ENCODE assay signal across 1 cellular context in the genomic region with DNA sequence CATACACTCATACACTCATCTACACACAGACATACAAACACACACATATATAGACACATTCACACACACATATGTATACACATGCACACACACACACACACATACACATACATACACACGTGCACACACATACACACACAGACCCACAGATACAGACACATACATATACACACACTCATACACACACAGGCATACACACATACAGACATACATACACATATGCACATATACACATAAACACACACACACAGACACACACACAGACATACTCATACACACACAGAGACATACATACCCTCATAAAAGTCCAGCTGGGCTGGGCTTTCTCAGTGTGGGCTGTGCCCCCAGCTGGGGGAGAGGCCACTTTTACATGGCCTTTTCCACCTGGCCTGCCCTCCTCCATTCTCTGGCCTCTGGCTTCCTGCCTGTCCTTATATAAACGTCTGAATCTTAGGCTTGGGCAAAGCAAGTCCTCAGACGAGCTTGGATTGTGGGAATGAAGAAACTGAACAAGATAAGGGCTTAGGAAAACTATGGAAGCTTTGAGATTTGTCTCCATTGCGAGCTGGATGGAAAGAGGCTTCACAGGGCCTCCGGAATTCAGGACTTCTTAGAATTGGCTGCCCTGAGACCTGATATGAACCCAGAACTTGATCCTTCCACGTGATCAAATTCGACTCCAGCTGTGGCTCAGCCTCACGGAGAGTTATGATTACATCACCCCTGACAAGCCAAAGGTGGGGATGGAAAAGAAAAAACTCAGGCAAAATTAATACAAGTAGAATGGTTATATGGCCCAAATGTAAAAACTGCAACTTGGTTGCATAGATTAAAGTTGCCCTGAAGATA.
TF ChIP-seq lines count a peak whose summit lies in the region.

No MANE protein-coding gene starts in this region.

TF ChIP-seq in HepG2, 621 proteins besides CTCF, POLR2A, EP300 and RAD21 (continued from another document and continues in another):
- TF ChIP-seq, protein P1, sequence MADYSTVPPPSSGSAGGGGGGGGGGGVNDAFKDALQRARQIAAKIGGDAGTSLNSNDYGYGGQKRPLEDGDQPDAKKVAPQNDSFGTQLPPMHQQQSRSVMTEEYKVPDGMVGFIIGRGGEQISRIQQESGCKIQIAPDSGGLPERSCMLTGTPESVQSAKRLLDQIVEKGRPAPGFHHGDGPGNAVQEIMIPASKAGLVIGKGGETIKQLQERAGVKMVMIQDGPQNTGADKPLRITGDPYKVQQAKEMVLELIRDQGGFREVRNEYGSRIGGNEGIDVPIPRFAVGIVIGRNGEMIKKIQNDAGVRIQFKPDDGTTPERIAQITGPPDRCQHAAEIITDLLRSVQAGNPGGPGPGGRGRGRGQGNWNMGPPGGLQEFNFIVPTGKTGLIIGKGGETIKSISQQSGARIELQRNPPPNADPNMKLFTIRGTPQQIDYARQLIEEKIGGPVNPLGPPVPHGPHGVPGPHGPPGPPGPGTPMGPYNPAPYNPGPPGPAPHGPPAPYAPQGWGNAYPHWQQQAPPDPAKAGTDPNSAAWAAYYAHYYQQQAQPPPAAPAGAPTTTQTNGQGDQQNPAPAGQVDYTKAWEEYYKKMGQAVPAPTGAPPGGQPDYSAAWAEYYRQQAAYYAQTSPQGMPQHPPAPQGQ (CRISPR knock-in tag; IDR thresholded peaks at IDR 0.05; ENCODE audit: borderline replicate concordance) = 0 out of 2 replicates have a peak, but pooled peaks have one; percentile 49
- 0 out of 2 replicates have a peak, but pooled peaks have one; percentile 63 for TF ChIP-seq ZNF441 (CRISPR knock-in tag; IDR thresholded peaks at IDR 0.05; ENCODE audit: borderline replicate concordance)
- TF ChIP-seq, protein P2, sequence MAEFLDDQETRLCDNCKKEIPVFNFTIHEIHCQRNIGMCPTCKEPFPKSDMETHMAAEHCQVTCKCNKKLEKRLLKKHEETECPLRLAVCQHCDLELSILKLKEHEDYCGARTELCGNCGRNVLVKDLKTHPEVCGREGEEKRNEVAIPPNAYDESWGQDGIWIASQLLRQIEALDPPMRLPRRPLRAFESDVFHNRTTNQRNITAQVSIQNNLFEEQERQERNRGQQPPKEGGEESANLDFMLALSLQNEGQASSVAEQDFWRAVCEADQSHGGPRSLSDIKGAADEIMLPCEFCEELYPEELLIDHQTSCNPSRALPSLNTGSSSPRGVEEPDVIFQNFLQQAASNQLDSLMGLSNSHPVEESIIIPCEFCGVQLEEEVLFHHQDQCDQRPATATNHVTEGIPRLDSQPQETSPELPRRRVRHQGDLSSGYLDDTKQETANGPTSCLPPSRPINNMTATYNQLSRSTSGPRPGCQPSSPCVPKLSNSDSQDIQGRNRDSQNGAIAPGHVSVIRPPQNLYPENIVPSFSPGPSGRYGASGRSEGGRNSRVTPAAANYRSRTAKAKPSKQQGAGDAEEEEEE (CRISPR knock-in tag; IDR thresholded peaks at IDR 0.05; ENCODE audit: borderline replicate concordance) = no peak
- no peak for TF ChIP-seq ELF1 (CRISPR knock-in tag; IDR thresholded peaks at IDR 0.05)
- TF ChIP-seq PHF21A (CRISPR knock-in tag; IDR thresholded peaks at IDR 0.05) = no peak
- 0 out of 2 replicates have a peak, but pooled peaks have one; percentile 30 for TF ChIP-seq ZMYM4 (CRISPR knock-in tag; IDR thresholded peaks at IDR 0.05)
- peak; percentile 74; the same call in 1 of the 2 replicates for TF ChIP-seq GLI4 (CRISPR knock-in tag; IDR thresholded peaks at IDR 0.05; ENCODE audit: borderline replicate concordance)
- TF ChIP-seq MEIS1 (CRISPR knock-in tag; IDR thresholded peaks at IDR 0.05; ENCODE audit: borderline replicate concordance) = peak; percentile 44
- no peak for TF ChIP-seq ZSCAN9 (CRISPR knock-in tag; IDR thresholded peaks at IDR 0.05; ENCODE audit: borderline replicate concordance)
- TF ChIP-seq, protein P3, sequence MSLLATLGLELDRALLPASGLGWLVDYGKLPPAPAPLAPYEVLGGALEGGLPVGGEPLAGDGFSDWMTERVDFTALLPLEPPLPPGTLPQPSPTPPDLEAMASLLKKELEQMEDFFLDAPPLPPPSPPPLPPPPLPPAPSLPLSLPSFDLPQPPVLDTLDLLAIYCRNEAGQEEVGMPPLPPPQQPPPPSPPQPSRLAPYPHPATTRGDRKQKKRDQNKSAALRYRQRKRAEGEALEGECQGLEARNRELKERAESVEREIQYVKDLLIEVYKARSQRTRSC (CRISPR knock-in tag; IDR thresholded peaks at IDR 0.05; ENCODE audit: low read depth) = 0 out of 2 replicates have a peak, but pooled peaks have one; percentile 83
- TF ChIP-seq, protein P4, sequence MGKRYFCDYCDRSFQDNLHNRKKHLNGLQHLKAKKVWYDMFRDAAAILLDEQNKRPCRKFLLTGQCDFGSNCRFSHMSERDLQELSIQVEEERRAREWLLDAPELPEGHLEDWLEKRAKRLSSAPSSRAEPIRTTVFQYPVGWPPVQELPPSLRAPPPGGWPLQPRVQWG (CRISPR knock-in tag; IDR thresholded peaks at IDR 0.05; ENCODE audit: borderline replicate concordance, low read depth) = no peak
- TF ChIP-seq ZBTB20 (CRISPR knock-in tag; IDR thresholded peaks at IDR 0.05; ENCODE audit: borderline replicate concordance, low read depth) = no peak
- no peak for TF ChIP-seq ZNF121 (CRISPR knock-in tag; IDR thresholded peaks at IDR 0.05)
- TF ChIP-seq ARNT2 (CRISPR knock-in tag; IDR thresholded peaks at IDR 0.05; ENCODE audit: low read depth) = 0 out of 2 replicates have a peak, but pooled peaks have one; percentile 64
- TF ChIP-seq, protein P5, sequence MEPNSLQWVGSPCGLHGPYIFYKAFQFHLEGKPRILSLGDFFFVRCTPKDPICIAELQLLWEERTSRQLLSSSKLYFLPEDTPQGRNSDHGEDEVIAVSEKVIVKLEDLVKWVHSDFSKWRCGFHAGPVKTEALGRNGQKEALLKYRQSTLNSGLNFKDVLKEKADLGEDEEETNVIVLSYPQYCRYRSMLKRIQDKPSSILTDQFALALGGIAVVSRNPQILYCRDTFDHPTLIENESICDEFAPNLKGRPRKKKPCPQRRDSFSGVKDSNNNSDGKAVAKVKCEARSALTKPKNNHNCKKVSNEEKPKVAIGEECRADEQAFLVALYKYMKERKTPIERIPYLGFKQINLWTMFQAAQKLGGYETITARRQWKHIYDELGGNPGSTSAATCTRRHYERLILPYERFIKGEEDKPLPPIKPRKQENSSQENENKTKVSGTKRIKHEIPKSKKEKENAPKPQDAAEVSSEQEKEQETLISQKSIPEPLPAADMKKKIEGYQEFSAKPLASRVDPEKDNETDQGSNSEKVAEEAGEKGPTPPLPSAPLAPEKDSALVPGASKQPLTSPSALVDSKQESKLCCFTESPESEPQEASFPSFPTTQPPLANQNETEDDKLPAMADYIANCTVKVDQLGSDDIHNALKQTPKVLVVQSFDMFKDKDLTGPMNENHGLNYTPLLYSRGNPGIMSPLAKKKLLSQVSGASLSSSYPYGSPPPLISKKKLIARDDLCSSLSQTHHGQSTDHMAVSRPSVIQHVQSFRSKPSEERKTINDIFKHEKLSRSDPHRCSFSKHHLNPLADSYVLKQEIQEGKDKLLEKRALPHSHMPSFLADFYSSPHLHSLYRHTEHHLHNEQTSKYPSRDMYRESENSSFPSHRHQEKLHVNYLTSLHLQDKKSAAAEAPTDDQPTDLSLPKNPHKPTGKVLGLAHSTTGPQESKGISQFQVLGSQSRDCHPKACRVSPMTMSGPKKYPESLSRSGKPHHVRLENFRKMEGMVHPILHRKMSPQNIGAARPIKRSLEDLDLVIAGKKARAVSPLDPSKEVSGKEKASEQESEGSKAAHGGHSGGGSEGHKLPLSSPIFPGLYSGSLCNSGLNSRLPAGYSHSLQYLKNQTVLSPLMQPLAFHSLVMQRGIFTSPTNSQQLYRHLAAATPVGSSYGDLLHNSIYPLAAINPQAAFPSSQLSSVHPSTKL (CRISPR knock-in tag; IDR thresholded peaks at IDR 0.05) = peak; percentile 78
- TF ChIP-seq, protein P6, sequence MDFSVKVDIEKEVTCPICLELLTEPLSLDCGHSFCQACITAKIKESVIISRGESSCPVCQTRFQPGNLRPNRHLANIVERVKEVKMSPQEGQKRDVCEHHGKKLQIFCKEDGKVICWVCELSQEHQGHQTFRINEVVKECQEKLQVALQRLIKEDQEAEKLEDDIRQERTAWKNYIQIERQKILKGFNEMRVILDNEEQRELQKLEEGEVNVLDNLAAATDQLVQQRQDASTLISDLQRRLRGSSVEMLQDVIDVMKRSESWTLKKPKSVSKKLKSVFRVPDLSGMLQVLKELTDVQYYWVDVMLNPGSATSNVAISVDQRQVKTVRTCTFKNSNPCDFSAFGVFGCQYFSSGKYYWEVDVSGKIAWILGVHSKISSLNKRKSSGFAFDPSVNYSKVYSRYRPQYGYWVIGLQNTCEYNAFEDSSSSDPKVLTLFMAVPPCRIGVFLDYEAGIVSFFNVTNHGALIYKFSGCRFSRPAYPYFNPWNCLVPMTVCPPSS (IDR thresholded peaks at IDR 0.05) = 0 out of 2 replicates have a peak, but pooled peaks have one; percentile 32
- TF ChIP-seq, protein P7, sequence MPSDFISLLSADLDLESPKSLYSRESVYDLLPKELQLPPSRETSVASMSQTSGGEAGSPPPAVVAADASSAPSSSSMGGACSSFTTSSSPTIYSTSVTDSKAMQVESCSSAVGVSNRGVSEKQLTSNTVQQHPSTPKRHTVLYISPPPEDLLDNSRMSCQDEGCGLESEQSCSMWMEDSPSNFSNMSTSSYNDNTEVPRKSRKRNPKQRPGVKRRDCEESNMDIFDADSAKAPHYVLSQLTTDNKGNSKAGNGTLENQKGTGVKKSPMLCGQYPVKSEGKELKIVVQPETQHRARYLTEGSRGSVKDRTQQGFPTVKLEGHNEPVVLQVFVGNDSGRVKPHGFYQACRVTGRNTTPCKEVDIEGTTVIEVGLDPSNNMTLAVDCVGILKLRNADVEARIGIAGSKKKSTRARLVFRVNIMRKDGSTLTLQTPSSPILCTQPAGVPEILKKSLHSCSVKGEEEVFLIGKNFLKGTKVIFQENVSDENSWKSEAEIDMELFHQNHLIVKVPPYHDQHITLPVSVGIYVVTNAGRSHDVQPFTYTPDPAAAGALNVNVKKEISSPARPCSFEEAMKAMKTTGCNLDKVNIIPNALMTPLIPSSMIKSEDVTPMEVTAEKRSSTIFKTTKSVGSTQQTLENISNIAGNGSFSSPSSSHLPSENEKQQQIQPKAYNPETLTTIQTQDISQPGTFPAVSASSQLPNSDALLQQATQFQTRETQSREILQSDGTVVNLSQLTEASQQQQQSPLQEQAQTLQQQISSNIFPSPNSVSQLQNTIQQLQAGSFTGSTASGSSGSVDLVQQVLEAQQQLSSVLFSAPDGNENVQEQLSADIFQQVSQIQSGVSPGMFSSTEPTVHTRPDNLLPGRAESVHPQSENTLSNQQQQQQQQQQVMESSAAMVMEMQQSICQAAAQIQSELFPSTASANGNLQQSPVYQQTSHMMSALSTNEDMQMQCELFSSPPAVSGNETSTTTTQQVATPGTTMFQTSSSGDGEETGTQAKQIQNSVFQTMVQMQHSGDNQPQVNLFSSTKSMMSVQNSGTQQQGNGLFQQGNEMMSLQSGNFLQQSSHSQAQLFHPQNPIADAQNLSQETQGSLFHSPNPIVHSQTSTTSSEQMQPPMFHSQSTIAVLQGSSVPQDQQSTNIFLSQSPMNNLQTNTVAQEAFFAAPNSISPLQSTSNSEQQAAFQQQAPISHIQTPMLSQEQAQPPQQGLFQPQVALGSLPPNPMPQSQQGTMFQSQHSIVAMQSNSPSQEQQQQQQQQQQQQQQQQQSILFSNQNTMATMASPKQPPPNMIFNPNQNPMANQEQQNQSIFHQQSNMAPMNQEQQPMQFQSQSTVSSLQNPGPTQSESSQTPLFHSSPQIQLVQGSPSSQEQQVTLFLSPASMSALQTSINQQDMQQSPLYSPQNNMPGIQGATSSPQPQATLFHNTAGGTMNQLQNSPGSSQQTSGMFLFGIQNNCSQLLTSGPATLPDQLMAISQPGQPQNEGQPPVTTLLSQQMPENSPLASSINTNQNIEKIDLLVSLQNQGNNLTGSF (CRISPR knock-in tag; IDR thresholded peaks at IDR 0.05) = 0 out of 2 replicates have a peak, but pooled peaks have one; percentile 45
- TF ChIP-seq SOX6 (IDR thresholded peaks at IDR 0.05) = no peak; the same call in 1 of the 2 replicates
- TF ChIP-seq SOX6 (CRISPR knock-in tag; IDR thresholded peaks at IDR 0.05) = peak; percentile 49; the same call in 1 of the 2 replicates
- TF ChIP-seq, protein P8, sequence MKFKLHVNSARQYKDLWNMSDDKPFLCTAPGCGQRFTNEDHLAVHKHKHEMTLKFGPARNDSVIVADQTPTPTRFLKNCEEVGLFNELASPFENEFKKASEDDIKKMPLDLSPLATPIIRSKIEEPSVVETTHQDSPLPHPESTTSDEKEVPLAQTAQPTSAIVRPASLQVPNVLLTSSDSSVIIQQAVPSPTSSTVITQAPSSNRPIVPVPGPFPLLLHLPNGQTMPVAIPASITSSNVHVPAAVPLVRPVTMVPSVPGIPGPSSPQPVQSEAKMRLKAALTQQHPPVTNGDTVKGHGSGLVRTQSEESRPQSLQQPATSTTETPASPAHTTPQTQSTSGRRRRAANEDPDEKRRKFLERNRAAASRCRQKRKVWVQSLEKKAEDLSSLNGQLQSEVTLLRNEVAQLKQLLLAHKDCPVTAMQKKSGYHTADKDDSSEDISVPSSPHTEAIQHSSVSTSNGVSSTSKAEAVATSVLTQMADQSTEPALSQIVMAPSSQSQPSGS (CRISPR knock-in tag; IDR thresholded peaks at IDR 0.05) = peak; percentile 68; the same call in 1 of the 2 replicates
- TF ChIP-seq, protein P9, sequence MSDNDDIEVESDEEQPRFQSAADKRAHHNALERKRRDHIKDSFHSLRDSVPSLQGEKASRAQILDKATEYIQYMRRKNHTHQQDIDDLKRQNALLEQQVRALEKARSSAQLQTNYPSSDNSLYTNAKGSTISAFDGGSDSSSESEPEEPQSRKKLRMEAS (IDR thresholded peaks at IDR 0.05) = peak; percentile 27; the same call in 1 of the 2 replicates
- no peak for TF ChIP-seq RCOR2 (CRISPR knock-in tag; IDR thresholded peaks at IDR 0.05)
- no peak; the same call in 1 of the 2 replicates for TF ChIP-seq RARG (CRISPR knock-in tag; IDR thresholded peaks at IDR 0.05; ENCODE audit: low read depth)
- 0 out of 2 replicates have a peak, but pooled peaks have one; percentile 69 for TF ChIP-seq ZNF878 (CRISPR knock-in tag; IDR thresholded peaks at IDR 0.05)
- peak; percentile 81; the same call in 1 of the 2 replicates for TF ChIP-seq ZNF34 (CRISPR knock-in tag; IDR thresholded peaks at IDR 0.05; ENCODE audit: borderline replicate concordance)
- TF ChIP-seq, protein P10, sequence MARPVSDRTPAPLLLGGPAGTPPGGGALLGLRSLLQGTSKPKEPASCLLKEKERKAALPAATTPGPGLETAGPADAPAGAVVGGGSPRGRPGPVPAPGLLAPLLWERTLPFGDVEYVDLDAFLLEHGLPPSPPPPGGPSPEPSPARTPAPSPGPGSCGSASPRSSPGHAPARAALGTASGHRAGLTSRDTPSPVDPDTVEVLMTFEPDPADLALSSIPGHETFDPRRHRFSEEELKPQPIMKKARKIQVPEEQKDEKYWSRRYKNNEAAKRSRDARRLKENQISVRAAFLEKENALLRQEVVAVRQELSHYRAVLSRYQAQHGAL (CRISPR knock-in tag; IDR thresholded peaks at IDR 0.05; ENCODE audit: not compliant biosample characterization) = no peak
- TF ChIP-seq FOXP1 (IDR thresholded peaks at IDR 0.05) = peak; percentile 71
- no peak for TF ChIP-seq FOXP1 (CRISPR knock-in tag; IDR thresholded peaks at IDR 0.05)
